10 cellular contexts compared by ENCODE assay signal in genomic region chrX:119756926-119757635, GRCh38. TPM values are rescaled to one million over a fixed set of nuclear protein-coding genes. Genes with fewer than 3 reads are reported as not detected.
DNase-seq lines count a peak whose midpoint lies in the region; ATAC-seq and TF ChIP-seq lines count a peak whose summit lies in the region.
"Had no signal": no experiment of that assay in that cellular context is flagged by ENCODE, and none has a peak within 500 bp of the region (broad histone marks: within the 10 kb centered on the region; RNA-seq: fewer than 3 reads in every experiment).

No MANE protein-coding gene starts in this region.

- H3K36me3 ChIP-seq in DOHH2 (ENCODE audit: control insufficient read depth, low read length): no peaks in the 10 kb centered on the region
- H3K36me3 ChIP-seq in colonic mucosa: no peaks in the 10 kb centered on the region
- H3K36me3 ChIP-seq in neutrophil: no peaks in the 10 kb centered on the region
- H3K36me3 ChIP-seq in prostate gland: no peaks in the 10 kb centered on the region
- H3K36me3 ChIP-seq: brain microvascular endothelial cell had no signal

- no peak for TF ChIP-seq POLR2A in NB4 (IDR thresholded peaks at IDR 0.05; ENCODE audit: extremely low read depth, insufficient read length)
- TF ChIP-seq POLR2A in prostate gland (IDR thresholded peaks at IDR 0.05): no peak

- no peak for ATAC-seq in left lobe of liver

- 70% methylated on average over 9 of the region's 10 CpGs for WGBS in prostate gland

- H3F3A ChIP-seq in DOHH2 (ENCODE audit: control insufficient read depth, insufficient read depth): peaks cover 31% of the 10 kb centered on the region

- intact Hi-C loops in colonic mucosa (cut with DNase I): no loop called here
- intact Hi-C loops in prostate gland (cut with DNase I): no loop called here

- H3K27ac ChIP-seq in DOHH2 (ENCODE audit: low read depth, low read length): peak overlapping the region; percentile 100
- peak overlapping the region; percentile 88 for H3K27ac ChIP-seq in colonic mucosa
- H3K27ac ChIP-seq in neutrophil: peak overlapping the region; percentile 81
- no peak overlapping the region for H3K27ac ChIP-seq in prostate gland
- H3K27ac ChIP-seq: brain microvascular endothelial cell, testis had no signal

- no peaks in the 10 kb centered on the region for H4K20me1 ChIP-seq in DOHH2 (ENCODE audit: control insufficient read depth, insufficient read depth, low read depth, low read length)

- H3K27me3 ChIP-seq in DOHH2 (ENCODE audit: control insufficient read depth, low read length) (no peaks in the 10 kb centered on the region), colonic mucosa (no peaks in the 10 kb centered on the region), neutrophil (no peaks in the 10 kb centered on the region), prostate gland (replicated peaks; ENCODE audit: insufficient read depth) (no peaks in the 10 kb centered on the region)
- H3K27me3 ChIP-seq: brain microvascular endothelial cell, testis had no signal

- no peaks in the 10 kb centered on the region for H3K79me2 ChIP-seq in DOHH2 (ENCODE audit: control insufficient read depth, low read length)

- DNase-seq in NB4 (ENCODE audit: low read depth) (peak; percentile 29), colonic mucosa (no peak), SW480 (ENCODE audit: low spot score) (no peak), GM10266 (ENCODE audit: extremely low spot score) (no peak), left lobe of liver (ENCODE audit: low spot score) (no peak), prostate gland (ENCODE audit: low spot score) (no peak)
- DNase-seq: brain microvascular endothelial cell had no signal

- H3K4me1 ChIP-seq in DOHH2 (ENCODE audit: control insufficient read depth, low read length) (peaks cover 67% of the 10 kb centered on the region), colonic mucosa (no peaks in the 10 kb centered on the region), neutrophil (ENCODE audit: control insufficient read depth in 1 of 2, insufficient read depth in 1 of 2, low read depth in 1 of 2, low read length in 1 of 2) (peaks cover 47 to 65% of the 10 kb centered on the region in 2 experiments), prostate gland (replicated peaks) (no peaks in the 10 kb centered on the region)
- H3K4me1 ChIP-seq: testis had no signal

- peak overlapping the region in 1 of 2 donors; percentile 59 for H3K9ac ChIP-seq in colonic mucosa (ENCODE audit: low read depth in 2 of 2, low read length in 2 of 2)

- H3K9me3 ChIP-seq in DOHH2 (ENCODE audit: control insufficient read depth, insufficient read depth, low read length) (no peaks in the 10 kb centered on the region), colonic mucosa (no peaks in the 10 kb centered on the region), neutrophil (no peaks in the 10 kb centered on the region), prostate gland (no peaks in the 10 kb centered on the region)
- H3K9me3 ChIP-seq: testis had no signal

- no peak for TF ChIP-seq CTCF in DOHH2 (IDR thresholded peaks at IDR 0.05; ENCODE audit: low read depth, low read length, poor library complexity, severe bottlenecking)
- no peak for TF ChIP-seq CTCF in NB4 (IDR thresholded peaks at IDR 0.05; ENCODE audit: low read depth, low read length)
- TF ChIP-seq CTCF in colonic mucosa (IDR thresholded peaks at IDR 0.05): no peak
- TF ChIP-seq CTCF in neutrophil (IDR thresholded peaks at IDR 0.05): no peak
- no peak for TF ChIP-seq CTCF in GM10266 (IDR thresholded peaks at IDR 0.05; ENCODE audit: control insufficient read depth, insufficient read depth, low read depth, missing control alignments)
- TF ChIP-seq CTCF in prostate gland (IDR thresholded peaks at IDR 0.05): no peak

- H3K4me3 ChIP-seq in DOHH2 (ENCODE audit: low read length) (peak overlapping the region; percentile 78), NB4 (ENCODE audit: low read depth, low read length) (no peak overlapping the region), colonic mucosa (peak overlapping the region; percentile 52), neutrophil (ENCODE audit: low read depth in 1 of 2, low read length in 1 of 2) (peak overlapping the region; percentile 77 to 79), prostate gland (no peak overlapping the region)

- no peaks in the 10 kb centered on the region for H3K9me2 ChIP-seq in DOHH2 (replicated peaks; ENCODE audit: control insufficient read depth, low read length)

- H3K4me2 ChIP-seq in DOHH2 (ENCODE audit: low read length): peak overlapping the region; percentile 95

RNA-seq across cellular contexts. Expression of gene SOWAHD, which starts 1.3 kb away (rescaled TPM):
- total RNA-seq in colonic mucosa (1 to 10 TPM; 3.2 to 4.9 TPM), left lobe of liver (0.45 TPM), prostate gland (10 to 100 TPM in 1 of 2 donors, not detected in 1; 13.9 TPM)

RNA-seq across cellular contexts. Expression of gene RPL39, which starts 34.3 kb away (rescaled TPM):
- total RNA-seq in colonic mucosa (1,000 to 10,000 TPM; 1,267 to 1,593 TPM), left lobe of liver (513 TPM), prostate gland (1,000 to 10,000 TPM; 2,133 to 2,412 TPM)

Comparison
In these comparisons a context has a peak if more than half of its experiments do, and no peak if none do; other contexts are left out.
1. H3K27ac ChIP-seq: peak in DOHH2 (single experiment), colonic mucosa (single experiment) and neutrophil (single experiment); none in prostate gland (0 of 2).
2. H3K4me3 ChIP-seq: peak in DOHH2 (single experiment), colonic mucosa (single experiment) and neutrophil (2 of 2); none in NB4 (single experiment) and prostate gland (0 of 2).